1 cellular context compared by ENCODE assay signal in the genomic region with DNA sequence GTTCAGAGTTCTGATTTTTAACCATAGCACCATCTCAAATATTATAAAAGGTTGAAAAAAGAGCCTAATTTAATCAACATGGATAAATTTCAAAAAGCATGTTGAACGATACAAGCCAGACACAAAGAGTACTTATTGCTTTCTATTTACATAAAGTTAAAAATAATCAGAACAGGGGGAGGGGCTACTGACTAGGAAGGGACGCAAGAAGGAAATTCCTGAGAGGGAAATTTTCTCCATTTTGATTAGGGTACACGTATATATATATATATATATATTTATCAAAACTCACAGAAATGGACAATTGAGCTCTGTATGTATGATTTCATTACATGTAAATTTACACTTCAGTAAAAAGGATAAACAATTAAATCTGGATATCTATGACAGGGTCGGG.
TF ChIP-seq lines count a peak whose summit lies in the region.

No MANE protein-coding gene starts in this region.

TF ChIP-seq in GM23338, 12 proteins besides CTCF, POLR2A, EP300 and RAD21 (continued from another document):
- TF ChIP-seq, protein P1, sequence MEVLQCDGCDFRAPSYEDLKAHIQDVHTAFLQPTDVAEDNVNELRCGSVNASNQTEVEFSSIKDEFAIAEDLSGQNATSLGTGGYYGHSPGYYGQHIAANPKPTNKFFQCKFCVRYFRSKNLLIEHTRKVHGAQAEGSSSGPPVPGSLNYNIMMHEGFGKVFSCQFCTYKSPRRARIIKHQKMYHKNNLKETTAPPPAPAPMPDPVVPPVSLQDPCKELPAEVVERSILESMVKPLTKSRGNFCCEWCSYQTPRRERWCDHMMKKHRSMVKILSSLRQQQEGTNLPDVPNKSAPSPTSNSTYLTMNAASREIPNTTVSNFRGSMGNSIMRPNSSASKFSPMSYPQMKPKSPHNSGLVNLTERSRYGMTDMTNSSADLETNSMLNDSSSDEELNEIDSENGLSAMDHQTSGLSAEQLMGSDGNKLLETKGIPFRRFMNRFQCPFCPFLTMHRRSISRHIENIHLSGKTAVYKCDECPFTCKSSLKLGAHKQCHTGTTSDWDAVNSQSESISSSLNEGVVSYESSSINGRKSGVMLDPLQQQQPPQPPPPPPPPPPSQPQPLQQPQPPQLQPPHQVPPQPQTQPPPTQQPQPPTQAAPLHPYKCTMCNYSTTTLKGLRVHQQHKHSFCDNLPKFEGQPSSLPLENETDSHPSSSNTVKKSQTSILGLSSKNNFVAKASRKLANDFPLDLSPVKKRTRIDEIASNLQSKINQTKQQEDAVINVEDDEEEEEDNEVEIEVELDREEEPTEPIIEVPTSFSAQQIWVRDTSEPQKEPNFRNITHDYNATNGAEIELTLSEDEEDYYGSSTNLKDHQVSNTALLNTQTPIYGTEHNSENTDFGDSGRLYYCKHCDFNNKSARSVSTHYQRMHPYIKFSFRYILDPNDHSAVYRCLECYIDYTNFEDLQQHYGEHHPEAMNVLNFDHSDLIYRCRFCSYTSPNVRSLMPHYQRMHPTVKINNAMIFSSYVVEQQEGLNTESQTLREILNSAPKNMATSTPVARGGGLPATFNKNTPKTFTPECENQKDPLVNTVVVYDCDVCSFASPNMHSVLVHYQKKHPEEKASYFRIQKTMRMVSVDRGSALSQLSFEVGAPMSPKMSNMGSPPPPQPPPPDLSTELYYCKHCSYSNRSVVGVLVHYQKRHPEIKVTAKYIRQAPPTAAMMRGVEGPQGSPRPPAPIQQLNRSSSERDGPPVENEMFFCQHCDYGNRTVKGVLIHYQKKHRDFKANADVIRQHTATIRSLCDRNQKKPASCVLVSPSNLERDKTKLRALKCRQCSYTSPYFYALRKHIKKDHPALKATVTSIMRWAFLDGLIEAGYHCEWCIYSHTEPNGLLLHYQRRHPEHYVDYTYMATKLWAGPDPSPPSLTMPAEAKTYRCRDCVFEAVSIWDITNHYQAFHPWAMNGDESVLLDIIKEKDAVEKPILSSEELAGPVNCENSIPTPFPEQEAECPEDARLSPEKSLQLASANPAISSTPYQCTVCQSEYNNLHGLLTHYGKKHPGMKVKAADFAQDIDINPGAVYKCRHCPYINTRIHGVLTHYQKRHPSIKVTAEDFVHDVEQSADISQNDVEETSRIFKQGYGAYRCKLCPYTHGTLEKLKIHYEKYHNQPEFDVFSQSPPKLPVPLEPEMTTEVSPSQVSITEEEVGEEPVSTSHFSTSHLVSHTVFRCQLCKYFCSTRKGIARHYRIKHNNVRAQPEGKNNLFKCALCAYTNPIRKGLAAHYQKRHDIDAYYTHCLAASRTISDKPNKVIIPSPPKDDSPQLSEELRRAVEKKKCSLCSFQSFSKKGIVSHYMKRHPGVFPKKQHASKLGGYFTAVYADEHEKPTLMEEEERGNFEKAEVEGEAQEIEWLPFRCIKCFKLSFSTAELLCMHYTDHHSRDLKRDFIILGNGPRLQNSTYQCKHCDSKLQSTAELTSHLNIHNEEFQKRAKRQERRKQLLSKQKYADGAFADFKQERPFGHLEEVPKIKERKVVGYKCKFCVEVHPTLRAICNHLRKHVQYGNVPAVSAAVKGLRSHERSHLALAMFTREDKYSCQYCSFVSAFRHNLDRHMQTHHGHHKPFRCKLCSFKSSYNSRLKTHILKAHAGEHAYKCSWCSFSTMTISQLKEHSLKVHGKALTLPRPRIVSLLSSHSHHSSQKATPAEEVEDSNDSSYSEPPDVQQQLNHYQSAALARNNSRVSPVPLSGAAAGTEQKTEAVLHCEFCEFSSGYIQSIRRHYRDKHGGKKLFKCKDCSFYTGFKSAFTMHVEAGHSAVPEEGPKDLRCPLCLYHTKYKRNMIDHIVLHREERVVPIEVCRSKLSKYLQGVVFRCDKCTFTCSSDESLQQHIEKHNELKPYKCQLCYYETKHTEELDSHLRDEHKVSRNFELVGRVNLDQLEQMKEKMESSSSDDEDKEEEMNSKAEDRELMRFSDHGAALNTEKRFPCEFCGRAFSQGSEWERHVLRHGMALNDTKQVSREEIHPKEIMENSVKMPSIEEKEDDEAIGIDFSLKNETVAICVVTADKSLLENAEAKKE (CRISPR knock-in tag; IDR thresholded peaks at IDR 0.05): no peak
- no peak for TF ChIP-seq STAT1 (IDR thresholded peaks at IDR 0.05; ENCODE audit: unreplicated experiment)
